In the genomic region with DNA sequence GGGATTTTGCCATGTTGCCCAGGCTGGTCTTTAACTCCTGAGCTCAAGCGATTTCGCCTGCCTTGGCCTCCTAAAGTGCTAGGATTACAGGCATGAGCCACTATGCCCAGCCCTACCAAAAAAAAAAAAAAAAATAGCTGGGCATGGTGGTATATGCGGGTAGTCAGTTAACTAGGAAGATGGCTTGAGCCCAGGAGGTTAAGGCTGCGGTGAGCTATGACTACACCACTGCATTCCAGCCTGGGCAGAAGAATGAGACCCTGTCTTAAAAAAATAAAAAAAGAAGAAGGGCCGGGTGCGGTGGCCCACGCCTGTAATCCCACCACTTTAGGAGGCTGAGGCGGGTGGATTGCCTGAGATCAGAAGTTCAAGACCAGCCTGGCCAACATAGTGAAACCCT, we compare ENCODE assay signal across 8 cellular contexts. TPM values are rescaled to one million over a fixed set of nuclear protein-coding genes. Genes with fewer than 3 reads are reported as not detected.
"Had no signal": no experiment of that assay in that cellular context is flagged by ENCODE, and none has a peak within 500 bp of the region (broad histone marks: within the 10 kb centered on the region; RNA-seq: fewer than 3 reads in every experiment).

No MANE protein-coding gene starts in this region.

- H3K4me3 ChIP-seq: GM23338, K562 had no signal

- DNase-seq: H9, IMR-90, KG1 had no signal

- FAIRE-seq: H1, H54, K562 had no signal

RNA-seq across cellular contexts. Expression of a gene that starts 50.2 kb away (rescaled TPM):
- total RNA-seq: HT-29 had no signal
